In the genomic region with DNA sequence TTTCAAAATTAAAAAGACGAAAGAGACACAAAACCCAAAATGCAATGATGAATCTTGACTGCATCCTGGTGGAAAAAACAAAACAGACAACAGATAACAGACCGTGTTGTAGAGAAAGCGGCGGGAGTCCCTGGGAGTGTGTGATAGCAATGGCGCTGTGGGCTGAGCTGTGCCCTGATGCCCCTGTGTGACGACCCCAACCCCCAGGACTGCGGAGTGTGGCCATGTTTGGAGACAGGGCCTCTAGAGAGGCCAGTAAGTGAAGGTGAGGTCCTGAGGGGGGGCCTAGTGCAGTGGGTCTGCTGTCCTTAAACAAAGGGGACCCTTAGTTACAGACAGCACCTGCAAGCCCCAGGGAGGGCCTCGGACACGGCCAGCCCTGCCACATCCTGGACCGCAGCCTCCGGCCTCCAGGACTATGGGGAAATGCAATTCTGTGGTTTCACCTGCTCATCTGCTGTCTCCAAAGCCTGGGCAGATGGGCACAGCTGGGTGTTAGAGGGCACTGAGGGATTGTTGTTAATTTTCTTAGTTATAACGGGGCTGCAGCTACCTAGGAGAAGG, we compare ENCODE assay signal across 23 cellular contexts.
DNase-seq lines count a peak whose midpoint lies in the region; ATAC-seq and TF ChIP-seq lines count a peak whose summit lies in the region.
"Had no signal": no experiment of that assay in that cellular context is flagged by ENCODE, and none has a peak within 500 bp of the region (broad histone marks: within the 10 kb centered on the region; RNA-seq: fewer than 3 reads in every experiment).

No MANE protein-coding gene starts in this region.

- H3K4me1 Mint-ChIP-seq in natural killer cell (peaks cover 7 to 26% of the 10 kb centered on the region in 2 donors), naive B cell (peaks cover 6 to 17% (median 7%) of the 10 kb centered on the region in 3 donors)
- H3K4me1 Mint-ChIP-seq in natural killer cell treated with Interleukin-12 subunit alpha and Interleukin-12 subunit beta and Interleukin-15 and Interleukin-18, amount 100 ng/mL, for 72 hours (ENCODE audit: low read depth in 2 of 2): peaks cover 5 to 6% of the 10 kb centered on the region in 2 donors
- H3K4me1 Mint-ChIP-seq: GM23338 had no signal

- H3K36me3 Mint-ChIP-seq in natural killer cell: no peaks in the 10 kb centered on the region
- H3K36me3 Mint-ChIP-seq in natural killer cell treated with Interleukin-12 subunit alpha and Interleukin-12 subunit beta and Interleukin-15 and Interleukin-18, amount 100 ng/mL, for 72 hours: no peaks in the 10 kb centered on the region
- no peaks in the 10 kb centered on the region for H3K36me3 Mint-ChIP-seq in naive B cell

- no peaks in the 10 kb centered on the region for H4K20me1 ChIP-seq in PC-3 (ENCODE audit: low read length)

- H3F3A ChIP-seq in PC-3 (ENCODE audit: low read length, unreplicated experiment): no peaks in the 10 kb centered on the region

- H3K9me2 ChIP-seq in PC-3 (replicated peaks; ENCODE audit: low read length): no peaks in the 10 kb centered on the region

- TSS peak; percentile 48 for BruUV-seq in PC-3 (replicated peaks; lab: Mats Ljungman, UMichigan)

- no peak overlapping the region for H3K9ac ChIP-seq in PC-3 (ENCODE audit: low read length)

- no peaks in the 10 kb centered on the region for H3K9me3 ChIP-seq in PC-3 (ENCODE audit: low read length)
- no peaks in the 10 kb centered on the region for H3K9me3 ChIP-seq in uterus
- H3K9me3 ChIP-seq in esophagus muscularis mucosa: no peaks in the 10 kb centered on the region
- H3K9me3 ChIP-seq: adrenal gland, body of pancreas, lower lobe of right lung, SJCRH30, thyroid gland had no signal

- TF ChIP-seq CTCF in natural killer cell (IDR thresholded peaks at IDR 0.05) (no peak), PC-3 (conservative IDR thresholded peaks at IDR 0.05; ENCODE audit: low read depth, low read length) (no peak), uterus (IDR thresholded peaks at IDR 0.05) (no peak), esophagus muscularis mucosa (IDR thresholded peaks at IDR 0.05) (no peak)

- intact Hi-C loops in natural killer cell (cut with micrococcal nuclease): no loop called here
- intact Hi-C loops in PC-3 (cut with micrococcal nuclease): loop anchor here (5.0 kb wide), 1 partner anchor 202 kb away; no protein-coding TSS in a partner anchor
- intact Hi-C loops in uterus (cut with DNase I; ENCODE audit: low total_unique reads): no loop called here
- intact Hi-C loops in esophagus muscularis mucosa (cut with DNase I): no loop called here

- DNase-seq in natural killer cell: no peak
- no peak for DNase-seq in natural killer cell treated with Interleukin-12 subunit alpha and Interleukin-12 subunit beta and Interleukin-15 and Interleukin-18, amount 100 ng/mL, for 72 hours (ENCODE audit: low spot score)
- no peak for DNase-seq in PC-3
- no peak for DNase-seq in naive B cell
- no peak for DNase-seq in uterus
- DNase-seq in esophagus muscularis mucosa (ENCODE audit: extremely low spot score): no peak
- no peak for DNase-seq in NCI-H226
- DNase-seq: activated CD8-positive, alpha-beta T cell treated with anti-CD3 and anti-CD28 coated beads for 36 hours; adrenal gland; body of pancreas; glutamatergic neuron; KG1; lower lobe of right lung; NCI-H146; NCI-H2171; NCI-H524; SJCRH30; stimulated activated CD8-positive, alpha-beta memory T cell treated with anti-CD3 and anti-CD28 coated beads, Interleukin-4, amount 100 ng/mL, for 48 hours; stimulated activated naive CD8-positive, alpha-beta T cell treated with anti-CD3 and anti-CD28 coated beads, Interleukin-15, amount 100 ng/mL, for 72 hours had no signal

- POLR2A ChIA-PET in PC-3 (lab: Charles Lee; ENCODE audit: unreplicated experiment): interaction anchor here (0.6 kb wide), 2 partner anchors 23 to 31 kb away, joined by 3 to 17 read pairs; no protein-coding TSS in a partner anchor

- ATAC-seq in natural killer cell (no peak), PC-3 (no peak), naive B cell (ENCODE audit: low read depth in 2 of 2) (no peak), HG02885 (IDR thresholded peaks at IDR 0.05; ENCODE audit: poor library complexity, unreplicated experiment) (no peak)
- no peak for ATAC-seq in natural killer cell treated with Interleukin-12 subunit alpha and Interleukin-12 subunit beta and Interleukin-15 and Interleukin-18, amount 100 ng/mL, for 72 hours
- ATAC-seq: activated CD4-positive, CD25-positive, alpha-beta regulatory T cell treated with anti-CD3 and anti-CD28 coated beads, Interleukin-2, amount 50 U/mL, for 24 hours; activated CD8-positive, alpha-beta T cell treated with anti-CD3 and anti-CD28 coated beads for 36 hours; body of pancreas; GM23338 had no signal

- H2AFZ ChIP-seq in PC-3 (ENCODE audit: low read length): no peak overlapping the region
- H2AFZ ChIP-seq: GM23338 had no signal

- TF ChIP-seq POLR2A in uterus (IDR thresholded peaks at IDR 0.05) (no peak), esophagus muscularis mucosa (IDR thresholded peaks at IDR 0.05; ENCODE audit: low read depth) (no peak)

- no peak overlapping the region for H3K27ac Mint-ChIP-seq in natural killer cell
- H3K27ac Mint-ChIP-seq in natural killer cell treated with Interleukin-12 subunit alpha and Interleukin-12 subunit beta and Interleukin-15 and Interleukin-18, amount 100 ng/mL, for 72 hours: no peak overlapping the region
- peak overlapping the region in 1 of 6 donors; percentile 76 for H3K27ac Mint-ChIP-seq in naive B cell
- H3K27ac Mint-ChIP-seq: activated CD8-positive, alpha-beta T cell treated with anti-CD3 and anti-CD28 coated beads for 36 hours; GM23338 had no signal

- H3K27ac ChIP-seq in PC-3 (ENCODE audit: low read length): no peak overlapping the region
- H3K27ac ChIP-seq in uterus: peak overlapping the region; percentile 31 to 38
- H3K27ac ChIP-seq in esophagus muscularis mucosa (replicated peaks in 1 of 4): no peak overlapping the region
- H3K27ac ChIP-seq: adrenal gland, body of pancreas, lower lobe of right lung, SJCRH30, thyroid gland had no signal

- CTCF ChIA-PET in PC-3 (lab: Charles Lee): no interaction called here

- H3K4me3 Mint-ChIP-seq in natural killer cell (peak overlapping the region; percentile 43), naive B cell (peak overlapping the region in 7 of 8 donors; percentile 33 to 86 (median 70))
- no peak overlapping the region for H3K4me3 Mint-ChIP-seq in natural killer cell treated with Interleukin-12 subunit alpha and Interleukin-12 subunit beta and Interleukin-15 and Interleukin-18, amount 100 ng/mL, for 72 hours
- H3K4me3 Mint-ChIP-seq: activated CD8-positive, alpha-beta T cell treated with anti-CD3 and anti-CD28 coated beads for 36 hours; GM23338 had no signal

- peaks cover 14% of the 10 kb centered on the region for H3K4me1 ChIP-seq in PC-3 (ENCODE audit: insufficient read depth, low read length)
- H3K4me1 ChIP-seq in uterus: peaks cover 0 to 5% of the 10 kb centered on the region in 2 donors
- peaks cover 3 to 21% (median 12%) of the 10 kb centered on the region in 4 donors for H3K4me1 ChIP-seq in esophagus muscularis mucosa
- H3K4me1 ChIP-seq: body of pancreas, lower lobe of right lung, SJCRH30 had no signal

- H3K36me3 ChIP-seq in PC-3 (ENCODE audit: low read depth, low read length): no peaks in the 10 kb centered on the region
- no peaks in the 10 kb centered on the region for H3K36me3 ChIP-seq in uterus
- no peaks in the 10 kb centered on the region for H3K36me3 ChIP-seq in esophagus muscularis mucosa
- H3K36me3 ChIP-seq: adrenal gland, lower lobe of right lung, thyroid gland had no signal

- H3K27me3 ChIP-seq in PC-3 (ENCODE audit: low read length) (no peaks in the 10 kb centered on the region), uterus (no peaks in the 10 kb centered on the region), esophagus muscularis mucosa (peaks cover 0 to 15% (median 0%) of the 10 kb centered on the region in 4 donors)
- H3K27me3 ChIP-seq: adrenal gland, body of pancreas, SJCRH30, thyroid gland had no signal

- no peak overlapping the region for H3K4me2 ChIP-seq in PC-3 (ENCODE audit: low read length)
- H3K4me2 ChIP-seq: GM23338 had no signal

- TF ChIP-seq EP300 in esophagus muscularis mucosa (IDR thresholded peaks at IDR 0.05): no peak

- 94% methylated on average over 8 of the region's 12 CpGs for WGBS in esophagus muscularis mucosa

- H3K9me3 Mint-ChIP-seq in natural killer cell (no peaks in the 10 kb centered on the region), naive B cell (peaks cover 1 to 15% (median 3%) of the 10 kb centered on the region in 7 donors)
- H3K9me3 Mint-ChIP-seq in natural killer cell treated with Interleukin-12 subunit alpha and Interleukin-12 subunit beta and Interleukin-15 and Interleukin-18, amount 100 ng/mL, for 72 hours: no peaks in the 10 kb centered on the region
- H3K9me3 Mint-ChIP-seq: activated CD8-positive, alpha-beta T cell treated with anti-CD3 and anti-CD28 coated beads for 36 hours; stimulated activated naive CD8-positive, alpha-beta T cell treated with anti-CD3 and anti-CD28 coated beads, Interleukin-15, amount 100 ng/mL, for 72 hours had no signal

- H3K4me3 ChIP-seq in PC-3 (ENCODE audit: low read length): no peak overlapping the region
- no peak overlapping the region for H3K4me3 ChIP-seq in uterus
- H3K4me3 ChIP-seq in esophagus muscularis mucosa: no peak overlapping the region
- H3K4me3 ChIP-seq: body of pancreas, GM23338, SJCRH30 had no signal

- H3K27me3 Mint-ChIP-seq in natural killer cell (ENCODE audit: low read depth in 2 of 2) (no peaks in the 10 kb centered on the region), naive B cell (no peaks in the 10 kb centered on the region)
- H3K27me3 Mint-ChIP-seq in natural killer cell treated with Interleukin-12 subunit alpha and Interleukin-12 subunit beta and Interleukin-15 and Interleukin-18, amount 100 ng/mL, for 72 hours: peaks cover 0 to 5% of the 10 kb centered on the region in 2 donors
- H3K27me3 Mint-ChIP-seq: activated CD8-positive, alpha-beta T cell treated with anti-CD3 and anti-CD28 coated beads for 36 hours had no signal

- no peaks in the 10 kb centered on the region for H3K79me2 ChIP-seq in PC-3 (ENCODE audit: low read length)

Comparison
In these comparisons a context has a peak if more than half of its experiments do, and no peak if none do; other contexts are left out.
1. H3K27ac ChIP-seq: peak in uterus (2 of 2); none in PC-3 (single experiment) and esophagus muscularis mucosa (0 of 4).